ENCODE assay signal across 1 cellular context in the genomic region with DNA sequence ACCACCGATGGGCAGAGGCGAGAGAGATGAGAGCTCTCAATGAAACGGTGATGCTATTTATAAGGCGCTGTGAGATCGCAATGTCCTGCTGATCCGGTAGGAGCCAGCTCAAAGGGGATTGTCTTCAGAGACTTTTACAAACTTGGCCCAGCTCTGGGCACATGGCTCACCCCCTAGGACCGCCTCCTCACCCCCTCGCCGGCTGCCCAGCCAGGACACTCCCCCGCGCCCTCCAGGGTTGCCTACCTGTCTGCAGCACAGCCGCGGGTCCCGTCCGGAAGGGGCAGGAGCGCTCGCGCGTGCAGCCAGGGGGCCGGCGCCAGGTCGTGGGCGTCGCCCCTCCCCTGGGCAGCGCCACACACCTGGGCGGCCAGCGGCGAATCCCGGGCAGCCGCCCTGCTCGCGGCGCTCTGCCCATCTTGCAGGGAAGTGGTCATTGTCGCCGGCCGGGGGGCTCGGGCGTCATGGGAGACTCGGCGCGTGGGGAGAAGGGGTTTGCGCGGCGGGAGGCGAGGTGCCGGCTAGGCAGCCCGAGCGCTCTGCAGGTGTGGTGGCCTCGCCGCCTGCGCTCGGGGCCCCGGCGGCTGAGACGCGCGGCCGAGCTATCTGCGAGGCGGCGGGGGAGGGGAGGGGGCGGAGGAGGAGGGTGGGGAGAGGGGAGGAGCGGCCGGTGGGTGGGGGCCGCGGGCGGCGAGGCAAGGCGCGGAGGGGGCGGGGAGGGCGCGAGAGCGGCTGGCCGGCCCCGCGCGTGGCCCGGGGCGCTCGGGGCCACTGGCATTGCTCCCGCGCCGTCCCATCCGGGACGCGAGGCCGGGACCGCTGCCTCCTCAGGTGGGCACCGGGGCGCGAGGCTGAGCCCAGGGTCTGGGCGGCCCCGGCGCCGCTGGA.
TF ChIP-seq lines count a peak whose summit lies in the region.

TSS of gene GRB14 (minus strand) at position 610 of the 888 bp plus-strand sequence. CDS start at position 437, 173 bp downstream.

TF ChIP-seq in HEK293, 187 proteins besides CTCF, POLR2A, EP300 and RAD21 (continued from another document):
- TF ChIP-seq, protein P1, sequence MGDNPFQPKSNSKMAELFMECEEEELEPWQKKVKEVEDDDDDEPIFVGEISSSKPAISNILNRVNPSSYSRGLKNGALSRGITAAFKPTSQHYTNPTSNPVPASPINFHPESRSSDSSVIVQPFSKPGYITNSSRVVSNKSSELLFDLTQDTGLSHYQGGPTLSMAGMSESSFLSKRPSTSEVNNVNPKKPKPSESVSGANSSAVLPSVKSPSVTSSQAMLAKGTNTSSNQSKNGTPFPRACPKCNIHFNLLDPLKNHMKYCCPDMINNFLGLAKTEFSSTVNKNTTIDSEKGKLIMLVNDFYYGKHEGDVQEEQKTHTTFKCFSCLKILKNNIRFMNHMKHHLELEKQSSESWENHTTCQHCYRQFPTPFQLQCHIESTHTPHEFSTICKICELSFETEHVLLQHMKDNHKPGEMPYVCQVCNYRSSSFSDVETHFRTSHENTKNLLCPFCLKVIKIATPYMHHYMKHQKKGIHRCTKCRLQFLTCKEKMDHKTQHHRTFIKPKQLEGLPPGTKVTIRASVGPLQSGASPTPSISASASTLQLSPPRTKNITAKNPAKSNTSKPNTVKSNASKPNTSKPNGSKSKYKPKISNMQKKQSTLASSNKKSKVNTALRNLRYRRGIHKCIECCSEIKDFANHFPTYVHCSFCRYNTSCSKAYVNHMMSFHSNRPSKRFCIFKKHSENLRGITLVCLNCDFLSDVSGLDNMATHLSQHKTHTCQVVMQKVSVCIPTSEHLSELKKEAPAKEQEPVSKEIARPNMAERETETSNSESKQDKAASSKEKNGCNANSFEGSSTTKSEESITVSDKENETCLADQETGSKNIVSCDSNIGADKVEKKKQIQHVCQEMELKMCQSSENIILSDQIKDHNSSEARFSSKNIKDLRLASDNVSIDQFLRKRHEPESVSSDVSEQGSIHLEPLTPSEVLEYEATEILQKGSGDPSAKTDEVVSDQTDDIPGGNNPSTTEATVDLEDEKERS (tag by site-specific recombination; IDR thresholded peaks at IDR 0.05) = no peak
- no peak for TF ChIP-seq ZNF221 (tag by site-specific recombination; IDR thresholded peaks at IDR 0.05; ENCODE audit: borderline replicate concordance)
- 0 out of 2 replicates have a peak, but pooled peaks have one; percentile 27 for TF ChIP-seq EGR2 (tag by site-specific recombination; IDR thresholded peaks at IDR 0.05; ENCODE audit: low read depth)
- peak; percentile 36; the same call in 1 of the 2 replicates for TF ChIP-seq ZNF600 (tag by site-specific recombination; IDR thresholded peaks at IDR 0.05)
- TF ChIP-seq, protein P2, sequence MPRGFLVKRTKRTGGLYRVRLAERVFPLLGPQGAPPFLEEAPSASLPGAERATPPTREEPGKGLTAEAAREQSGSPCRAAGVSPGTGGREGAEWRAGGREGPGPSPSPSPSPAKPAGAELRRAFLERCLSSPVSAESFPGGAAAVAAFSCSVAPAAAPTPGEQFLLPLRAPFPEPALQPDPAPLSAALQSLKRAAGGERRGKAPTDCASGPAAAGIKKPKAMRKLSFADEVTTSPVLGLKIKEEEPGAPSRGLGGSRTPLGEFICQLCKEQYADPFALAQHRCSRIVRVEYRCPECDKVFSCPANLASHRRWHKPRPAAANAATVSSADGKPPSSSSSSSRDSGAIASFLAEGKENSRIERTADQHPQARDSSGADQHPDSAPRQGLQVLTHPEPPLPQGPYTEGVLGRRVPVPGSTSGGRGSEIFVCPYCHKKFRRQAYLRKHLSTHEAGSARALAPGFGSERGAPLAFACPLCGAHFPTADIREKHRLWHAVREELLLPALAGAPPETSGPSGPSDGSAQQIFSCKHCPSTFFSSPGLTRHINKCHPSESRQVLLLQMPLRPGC (tag by site-specific recombination; IDR thresholded peaks at IDR 0.05) = no peak
- peak; percentile 77 for TF ChIP-seq GLIS2 (tag by site-specific recombination; IDR thresholded peaks at IDR 0.05)
- no peak for TF ChIP-seq ZNF19 (tag by site-specific recombination; IDR thresholded peaks at IDR 0.05; ENCODE audit: low read depth)
- TF ChIP-seq KLF1 (tag by site-specific recombination; IDR thresholded peaks at IDR 0.05) = peak; percentile 50
- peak; percentile 78; the same call in 1 of the 2 replicates for TF ChIP-seq ZBTB20 (tag by site-specific recombination; IDR thresholded peaks at IDR 0.05)
- no peak for TF ChIP-seq ZNF843 (tag by site-specific recombination; IDR thresholded peaks at IDR 0.05)
- no peak for TF ChIP-seq ZNF24 (tag by site-specific recombination; IDR thresholded peaks at IDR 0.05)
- peak; percentile 57 for TF ChIP-seq SP2 (tag by site-specific recombination; IDR thresholded peaks at IDR 0.05)
- peak; percentile 16; the same call in 1 of the 2 replicates for TF ChIP-seq ZNF341 (tag by site-specific recombination; IDR thresholded peaks at IDR 0.05; ENCODE audit: low read depth)
- TF ChIP-seq SP3 (tag by site-specific recombination; IDR thresholded peaks at IDR 0.05) = peak; percentile 61
- peak; percentile 70; the same call in 1 of the 2 replicates for TF ChIP-seq KLF8 (tag by site-specific recombination; IDR thresholded peaks at IDR 0.05)
- peak; percentile 48; the same call in 1 of the 2 replicates for TF ChIP-seq ZIC2 (tag by site-specific recombination; IDR thresholded peaks at IDR 0.05)
- TF ChIP-seq ZNF529 (tag by site-specific recombination; IDR thresholded peaks at IDR 0.05; ENCODE audit: insufficient replicate concordance) = no peak
- TF ChIP-seq ZNF561 (tag by site-specific recombination; IDR thresholded peaks at IDR 0.05; ENCODE audit: borderline replicate concordance) = peak; percentile 67
- TF ChIP-seq ZNF335 (tag by site-specific recombination; conservative IDR thresholded peaks at IDR 0.05) = peak; percentile 47
- TF ChIP-seq ZFHX2 (tag by site-specific recombination; conservative IDR thresholded peaks at IDR 0.05) = peak; percentile 85
- TF ChIP-seq ZNF518A (tag by site-specific recombination; conservative IDR thresholded peaks at IDR 0.05; ENCODE audit: low read depth) = no peak
- no peak for TF ChIP-seq ZNF37A (tag by site-specific recombination; IDR thresholded peaks at IDR 0.05)
- no peak for TF ChIP-seq ZNF416 (tag by site-specific recombination; IDR thresholded peaks at IDR 0.05)
- peak; percentile 39; the same call in 1 of the 2 replicates for TF ChIP-seq ZBTB17 (tag by site-specific recombination; IDR thresholded peaks at IDR 0.05)
- peak; percentile 60 for TF ChIP-seq ZBTB26 (tag by site-specific recombination; optimal IDR thresholded peaks at IDR 0.05)
- TF ChIP-seq, protein P3, sequence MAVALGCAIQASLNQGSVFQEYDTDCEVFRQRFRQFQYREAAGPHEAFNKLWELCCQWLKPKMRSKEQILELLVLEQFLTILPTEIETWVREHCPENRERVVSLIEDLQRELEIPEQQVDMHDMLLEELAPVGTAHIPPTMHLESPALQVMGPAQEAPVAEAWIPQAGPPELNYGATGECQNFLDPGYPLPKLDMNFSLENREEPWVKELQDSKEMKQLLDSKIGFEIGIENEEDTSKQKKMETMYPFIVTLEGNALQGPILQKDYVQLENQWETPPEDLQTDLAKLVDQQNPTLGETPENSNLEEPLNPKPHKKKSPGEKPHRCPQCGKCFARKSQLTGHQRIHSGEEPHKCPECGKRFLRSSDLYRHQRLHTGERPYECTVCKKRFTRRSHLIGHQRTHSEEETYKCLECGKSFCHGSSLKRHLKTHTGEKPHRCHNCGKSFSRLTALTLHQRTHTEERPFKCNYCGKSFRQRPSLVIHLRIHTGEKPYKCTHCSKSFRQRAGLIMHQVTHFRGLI (tag by site-specific recombination; IDR thresholded peaks at IDR 0.05) = no peak
- no peak for TF ChIP-seq ZNF354C (tag by site-specific recombination; IDR thresholded peaks at IDR 0.05; ENCODE audit: borderline replicate concordance, low read depth)
- TF ChIP-seq, protein P4, sequence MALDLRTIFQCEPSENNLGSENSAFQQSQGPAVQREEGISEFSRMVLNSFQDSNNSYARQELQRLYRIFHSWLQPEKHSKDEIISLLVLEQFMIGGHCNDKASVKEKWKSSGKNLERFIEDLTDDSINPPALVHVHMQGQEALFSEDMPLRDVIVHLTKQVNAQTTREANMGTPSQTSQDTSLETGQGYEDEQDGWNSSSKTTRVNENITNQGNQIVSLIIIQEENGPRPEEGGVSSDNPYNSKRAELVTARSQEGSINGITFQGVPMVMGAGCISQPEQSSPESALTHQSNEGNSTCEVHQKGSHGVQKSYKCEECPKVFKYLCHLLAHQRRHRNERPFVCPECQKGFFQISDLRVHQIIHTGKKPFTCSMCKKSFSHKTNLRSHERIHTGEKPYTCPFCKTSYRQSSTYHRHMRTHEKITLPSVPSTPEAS (tag by site-specific recombination; IDR thresholded peaks at IDR 0.05) = no peak
- TF ChIP-seq OVOL3 (tag by site-specific recombination; IDR thresholded peaks at IDR 0.05) = no peak
- no peak for TF ChIP-seq TRIM28 (IDR thresholded peaks at IDR 0.05; ENCODE audit: borderline replicate concordance, low read length)
- 0 out of 2 replicates have a peak, but pooled peaks have one; percentile 14 for TF ChIP-seq HIC1 (tag by site-specific recombination; IDR thresholded peaks at IDR 0.05)
